3 cellular contexts compared by ENCODE assay signal in genomic region chr3:126974756-126975155, GRCh38.
TF ChIP-seq lines count a peak whose summit lies in the region.

No MANE protein-coding gene starts in this region.

TF ChIP-seq in HepG2, 621 proteins besides CTCF, POLR2A, EP300 and RAD21:
- no peak for TF ChIP-seq HMG20A (CRISPR knock-in tag; IDR thresholded peaks at IDR 0.05; ENCODE audit: borderline replicate concordance)
- peak; percentile 75; the same call in 1 of the 2 replicates for TF ChIP-seq ZFP1 (CRISPR knock-in tag; IDR thresholded peaks at IDR 0.05)
TF ChIP-seq in HepG2: peak in this region for 1.

TF ChIP-seq in HEK293, 187 proteins besides CTCF, POLR2A, EP300 and RAD21:
- TF ChIP-seq ZNF704 (tag by site-specific recombination; IDR thresholded peaks at IDR 0.05) (no peak), SETDB1 (IDR thresholded peaks at IDR 0.05; ENCODE audit: insufficient read length, low read length) (peak; percentile 40), ZNF701 (tag by site-specific recombination; IDR thresholded peaks at IDR 0.05) (no peak), ZFP37 (tag by site-specific recombination; IDR thresholded peaks at IDR 0.05) (no peak), SCRT2 (tag by site-specific recombination; IDR thresholded peaks at IDR 0.05) (no peak), ZNF112 (tag by site-specific recombination; IDR thresholded peaks at IDR 0.05) (no peak)

TF ChIP-seq in K562, 482 proteins besides CTCF, POLR2A, EP300 and RAD21:
- TF ChIP-seq CBX3 (IDR thresholded peaks at IDR 0.05; ENCODE audit: borderline replicate concordance in 1 of 2, low read length in 2 of 2), result peak in 1 of 2 experiments; percentile 83; a peak in 1 of 3 replicates
- TF ChIP-seq TRIM24 (IDR thresholded peaks at IDR 0.05), result peak in 1 of 2 experiments; percentile 61; a peak in 1 of 4 replicates
- no peak for TF ChIP-seq SMARCC2 (IDR thresholded peaks at IDR 0.05; ENCODE audit: low read depth)
- TF ChIP-seq ZNF280A (IDR thresholded peaks at IDR 0.05; ENCODE audit: low read depth, partially characterized antibody), result peak; percentile 53
- no peak for TF ChIP-seq NR3C1 (CRISPR knock-in tag; IDR thresholded peaks at IDR 0.05)
- TF ChIP-seq TRIM28 (IDR thresholded peaks at IDR 0.05), result peak; percentile 88
- TF ChIP-seq ZFP1 (CRISPR knock-in tag; IDR thresholded peaks at IDR 0.05), result peak; percentile 93
- no peak for TF ChIP-seq WHSC1 (IDR thresholded peaks at IDR 0.05; ENCODE audit: low read length)
- no peak for TF ChIP-seq ZNF830 (CRISPR knock-in tag; IDR thresholded peaks at IDR 0.05)
TF ChIP-seq in K562: peak in this region for 5.
